In the genomic region with DNA sequence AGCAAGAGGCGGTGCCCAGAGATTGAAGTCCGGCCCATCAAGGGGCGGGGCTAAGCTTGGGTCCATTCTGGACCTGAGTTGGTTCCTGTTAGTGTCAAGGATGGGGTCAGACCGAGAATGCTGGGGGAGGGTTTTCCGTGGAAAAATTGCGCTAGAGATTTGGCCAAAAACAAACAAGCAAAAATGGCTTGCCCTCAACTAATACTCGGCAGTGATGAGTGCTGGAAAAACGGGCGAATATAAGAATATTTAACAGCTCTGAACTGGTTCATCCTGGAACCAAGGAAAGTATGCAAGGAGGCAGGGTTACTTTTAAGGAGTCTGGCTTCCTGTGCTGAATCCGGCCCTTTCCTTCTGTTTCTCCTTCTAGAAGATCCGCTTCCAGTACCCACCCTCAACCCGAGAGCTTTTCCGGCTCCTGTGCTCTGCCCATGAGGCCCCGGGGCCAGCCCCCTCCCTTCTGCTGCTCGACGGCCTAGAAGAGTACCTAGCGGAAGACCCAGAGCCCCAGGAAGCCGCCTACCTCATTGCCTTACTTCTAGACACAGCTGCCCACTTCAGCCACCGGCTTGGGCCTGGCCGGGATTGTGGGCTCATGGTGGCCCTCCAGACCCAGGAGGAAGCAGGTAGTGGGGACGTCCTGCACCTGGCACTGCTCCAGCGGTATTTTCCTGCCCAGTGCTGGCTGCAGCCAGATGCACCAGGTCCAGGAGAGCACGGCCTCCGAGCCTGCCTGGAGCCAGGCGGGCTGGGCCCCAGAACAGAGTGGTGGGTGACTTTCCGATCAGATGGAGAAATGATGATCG, we compare ENCODE assay signal across 8 cellular contexts. TPM values are rescaled to one million over a fixed set of nuclear protein-coding genes. Genes with fewer than 3 reads are reported as not detected.
DNase-seq lines count a peak whose midpoint lies in the region; ATAC-seq and TF ChIP-seq lines count a peak whose summit lies in the region.

No MANE protein-coding gene starts in this region.

- peak; percentile 31 for ATAC-seq in HG02943 (IDR thresholded peaks at IDR 0.05; ENCODE audit: low read depth, unreplicated experiment)
- no peak for ATAC-seq in HG02970 (IDR thresholded peaks at IDR 0.05; ENCODE audit: low FRiP score, unreplicated experiment)
- ATAC-seq in HG03521 (IDR thresholded peaks at IDR 0.05; ENCODE audit: unreplicated experiment), result no peak

- H3K27ac ChIP-seq in C4-2B (peak overlapping the region; percentile 89), SJCRH30 (peak overlapping the region; percentile 2; the same call in 1 of the 2 replicates), right atrium auricular region (peak overlapping the region; percentile 74 to 98)

- H3K4me3 ChIP-seq in SJCRH30 (peak overlapping the region; percentile 73), right atrium auricular region (peak overlapping the region; percentile 33 to 67)

- H3K9me3 ChIP-seq in SJCRH30 (replicated peaks) (no peaks in the 10 kb centered on the region), right atrium auricular region (no peaks in the 10 kb centered on the region)

- DNase-seq in SJCRH30, result peak; percentile 67 to 69
- DNase-seq in activated naive CD4-positive, alpha-beta T cell treated with anti-CD3 and anti-CD28 coated beads, Interleukin-2, amount 10 ng/mL, durations not matched to agents 7 days and 5 days, result peak; percentile 90
- DNase-seq in right atrium auricular region (ENCODE audit: low spot score), result peak; percentile 67
- DNase-seq in stimulated activated CD4-positive, alpha-beta T cell treated with anti-CD3 and anti-CD28 coated beads, Interleukin-12 subunit alpha, Interleukin-12 subunit beta, amount 100 ng/mL, for 24 hours (ENCODE audit: low read depth in 2 of 2), result peak; percentile 26 to 56

- H3K4me1 ChIP-seq in SJCRH30, result no peaks in the 10 kb centered on the region
- peaks cover 0 to 40% of the 10 kb centered on the region in 2 donors for H3K4me1 ChIP-seq in right atrium auricular region

- H3K36me3 ChIP-seq in SJCRH30, result no peaks in the 10 kb centered on the region
- H3K36me3 ChIP-seq in right atrium auricular region, result no peaks in the 10 kb centered on the region

- CTCF ChIA-PET in activated naive CD4-positive, alpha-beta T cell treated with anti-CD3 and anti-CD28 coated beads, Interleukin-2, amount 10 ng/mL, durations not matched to agents 7 days and 5 days (lab: Charles Lee), result interaction anchor here (1.0 to 2.5 kb wide), 6 partner anchors 8 to 107 kb away, joined by 3 to 11 read pairs (median 5); a partner anchor contains a TSS

- TF ChIP-seq CTCF in C4-2B (conservative IDR thresholded peaks at IDR 0.05) (no peak), right atrium auricular region (IDR thresholded peaks at IDR 0.05) (no peak)

- H3K27me3 Mint-ChIP-seq in activated naive CD4-positive, alpha-beta T cell treated with anti-CD3 and anti-CD28 coated beads, Interleukin-2, amount 10 ng/mL, durations not matched to agents 7 days and 5 days, result no peaks in the 10 kb centered on the region

- H3K27ac Mint-ChIP-seq in activated naive CD4-positive, alpha-beta T cell treated with anti-CD3 and anti-CD28 coated beads, Interleukin-2, amount 10 ng/mL, durations not matched to agents 7 days and 5 days, result no peak overlapping the region

- no peaks in the 10 kb centered on the region for H3K9me3 Mint-ChIP-seq in activated naive CD4-positive, alpha-beta T cell treated with anti-CD3 and anti-CD28 coated beads, Interleukin-2, amount 10 ng/mL, durations not matched to agents 7 days and 5 days

- H3K27me3 ChIP-seq in SJCRH30 (no peaks in the 10 kb centered on the region), right atrium auricular region (no peaks in the 10 kb centered on the region)

- H3K36me3 Mint-ChIP-seq in activated naive CD4-positive, alpha-beta T cell treated with anti-CD3 and anti-CD28 coated beads, Interleukin-2, amount 10 ng/mL, durations not matched to agents 7 days and 5 days, result peaks cover 19% of the 10 kb centered on the region

- peaks cover 45% of the 10 kb centered on the region for H3K4me1 Mint-ChIP-seq in activated naive CD4-positive, alpha-beta T cell treated with anti-CD3 and anti-CD28 coated beads, Interleukin-2, amount 10 ng/mL, durations not matched to agents 7 days and 5 days

- H3K4me3 Mint-ChIP-seq in activated naive CD4-positive, alpha-beta T cell treated with anti-CD3 and anti-CD28 coated beads, Interleukin-2, amount 10 ng/mL, durations not matched to agents 7 days and 5 days, result no peak overlapping the region

RNA-seq across cellular contexts. Expression of a gene that starts 0.9 kb away (rescaled TPM):
- total RNA-seq in SJCRH30 (2014; rRNA removed; shearing (Covaris generic)), result 1.2 and 2.4 TPM in 2 replicates
- 1 to 10 TPM in 1 of 2 donors, under 1 TPM in 1; 0.44 to 1.5 TPM for total RNA-seq in right atrium auricular region

RNA-seq across cellular contexts. Expression of a gene that starts 8.8 kb away (rescaled TPM):
- total RNA-seq in SJCRH30 (2014; rRNA removed; shearing (Covaris generic)), result 8.4 and 9.9 TPM in 2 replicates
- 1 to 10 TPM; 5.9 to 10.0 TPM for total RNA-seq in right atrium auricular region

RNA-seq across cellular contexts. Expression of a gene that starts 20.1 kb away (rescaled TPM):
- 0.10 and 0.59 TPM in 2 replicates for total RNA-seq in SJCRH30 (2014; rRNA removed; shearing (Covaris generic))
- total RNA-seq in right atrium auricular region, result 10 to 100 TPM; 26.2 to 30.5 TPM

RNA-seq across cellular contexts. Expression of a gene that starts 29.0 kb away (rescaled TPM):
- not detected in 2 replicates for total RNA-seq in SJCRH30 (2014; rRNA removed; shearing (Covaris generic))
- 10 to 100 TPM; 12.1 to 18.8 TPM for total RNA-seq in right atrium auricular region

RNA-seq across cellular contexts. Expression of a gene that starts 29.3 kb away (rescaled TPM):
- 38.8 and 39.5 TPM in 2 replicates for total RNA-seq in SJCRH30 (2014; rRNA removed; shearing (Covaris generic))
- 100 to 1,000 TPM; 301 to 343 TPM for total RNA-seq in right atrium auricular region

Comparison
In these comparisons a context has a peak if more than half of its experiments do, and no peak if none do; other contexts are left out.
1. H3K27ac ChIP-seq: peak in every context shown above with its lines; median percentile 89 in C4-2B; 86 in right atrium auricular region; 2 in SJCRH30.
2. RNA of a gene that starts 20.1 kb away (total RNA-seq): 26.2 to 30.5 TPM in right atrium auricular region; 0.10 to 0.59 TPM in SJCRH30; every median in the first group is over 10 times any median in the second.
3. Peak in every context shown above with its lines, with median percentiles within 50 percentile points of each other: DNase-seq.